19 cellular contexts compared by ENCODE assay signal in the genomic region with DNA sequence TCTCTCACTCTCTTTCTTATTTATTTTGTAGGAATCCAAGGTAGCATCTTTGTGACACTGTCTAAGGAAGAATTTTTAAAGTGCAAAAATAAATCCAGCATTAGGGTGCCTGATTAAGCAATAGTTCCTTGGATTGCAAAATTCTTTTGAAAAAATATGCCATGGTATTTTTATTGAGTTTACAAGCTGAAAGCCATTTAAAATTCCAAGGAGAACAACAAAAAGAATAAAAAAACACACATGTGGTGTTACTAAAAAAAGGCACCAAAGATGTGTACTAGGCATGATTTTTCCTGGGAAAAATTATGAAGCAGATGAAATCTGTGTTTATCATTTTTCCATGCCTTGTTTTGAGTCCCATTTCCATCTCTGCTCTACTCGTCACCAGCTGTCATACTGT.
DNase-seq lines count a peak whose midpoint lies in the region; ATAC-seq and TF ChIP-seq lines count a peak whose summit lies in the region.
"Had no signal": no experiment of that assay in that cellular context is flagged by ENCODE, and none has a peak within 500 bp of the region (broad histone marks: within the 10 kb centered on the region; RNA-seq: fewer than 3 reads in every experiment).

No MANE protein-coding gene starts in this region.

- ATAC-seq in gastroesophageal sphincter (peak; percentile 25), esophagus mucosa (no peak), upper lobe of right lung (no peak)
- ATAC-seq: activated T-cell treated with anti-CD3 and anti-CD28 coated beads, Interleukin-2, amount 50 U/mL, for 4 hours; heart right ventricle had no signal

- DNase-seq in EL = peak; percentile 25
- DNase-seq in amniotic epithelial cell (ENCODE audit: low read depth) = peak; percentile 52
- DNase-seq in stromal cell of bone marrow (ENCODE audit: low read depth) = peak; percentile 5
- DNase-seq in upper lobe of right lung = no peak
- no peak for DNase-seq in AG08396 (ENCODE audit: low spot score)
- DNase-seq: activated naive CD4-positive, alpha-beta T cell treated with Interleukin-2 at 50 U/mL for 16 hours; activated T-cell treated with anti-CD3 and anti-CD28 coated beads, Interleukin-2, amount 50 U/mL, for 4 hours; AML-193; caudate nucleus; heart right ventricle; immature natural killer cell; NCI-H1694; NCI-H774; occipital lobe; testis had no signal

- H3K9me3 ChIP-seq in gastroesophageal sphincter = no peaks in the 10 kb centered on the region
- H3K9me3 ChIP-seq in upper lobe of right lung = no peaks in the 10 kb centered on the region
- H3K9me3 ChIP-seq: right atrium auricular region, testis had no signal

- WGBS in gastroesophageal sphincter (ENCODE audit: low coverage in 1 of 2), 2 donors = 50 to 54% methylated on average over 1 of the region's 1 CpG

- H3K27ac ChIP-seq in gastroesophageal sphincter (no peak overlapping the region), upper lobe of right lung (no peak overlapping the region)
- H3K27ac ChIP-seq: heart right ventricle, HL-60, right atrium auricular region had no signal

- TF ChIP-seq CTCF in gastroesophageal sphincter (IDR thresholded peaks at IDR 0.05) = no peak
- TF ChIP-seq CTCF in upper lobe of right lung (IDR thresholded peaks at IDR 0.05) = no peak

- H3K4me3 ChIP-seq in gastroesophageal sphincter (no peak overlapping the region), upper lobe of right lung (no peak overlapping the region)
- H3K4me3 ChIP-seq: heart right ventricle, right atrium auricular region, testis had no signal

- no peak for TF ChIP-seq EP300 in gastroesophageal sphincter (IDR thresholded peaks at IDR 0.05)

- H3K4me1 ChIP-seq in gastroesophageal sphincter = no peaks in the 10 kb centered on the region
- no peaks in the 10 kb centered on the region for H3K4me1 ChIP-seq in upper lobe of right lung
- H3K4me1 ChIP-seq: heart right ventricle, right atrium auricular region, testis had no signal

- TF ChIP-seq POLR2A in gastroesophageal sphincter (IDR thresholded peaks at IDR 0.05) = no peak

- no peaks in the 10 kb centered on the region for H3K27me3 ChIP-seq in gastroesophageal sphincter
- no peaks in the 10 kb centered on the region for H3K27me3 ChIP-seq in upper lobe of right lung
- H3K27me3 ChIP-seq: heart right ventricle, right atrium auricular region, testis had no signal

- intact Hi-C loops in upper lobe of right lung (cut with DNase I) = no loop called here

- H3K36me3 ChIP-seq in gastroesophageal sphincter = peaks cover 0 to 14% of the 10 kb centered on the region in 2 donors
- H3K36me3 ChIP-seq in upper lobe of right lung = no peaks in the 10 kb centered on the region
- H3K36me3 ChIP-seq: heart right ventricle, right atrium auricular region had no signal

Comparison
In these comparisons a context has a peak if more than half of its experiments do, and no peak if none do; other contexts are left out.
1. DNase-seq: peak in EL (single experiment), amniotic epithelial cell (single experiment) and stromal cell of bone marrow (single experiment); none in upper lobe of right lung (single experiment) and AG08396 (single experiment).